ENCODE assay signal across 8 cellular contexts in genomic region chr9:128505414-128505765, GRCh38. TPM values are rescaled to one million over a fixed set of nuclear protein-coding genes. Genes with fewer than 3 reads are reported as not detected.
DNase-seq lines count a peak whose midpoint lies in the region; ATAC-seq and TF ChIP-seq lines count a peak whose summit lies in the region.

No MANE protein-coding gene starts in this region.

- no peaks in the 10 kb centered on the region for H3K27me3 Mint-ChIP-seq in naive thymus-derived CD4-positive, alpha-beta T cell

- POLR2A ChIA-PET in naive thymus-derived CD4-positive, alpha-beta T cell (lab: Charles Lee): interaction anchor here (0.7 to 3.6 kb wide), 14 partner anchors 9 to 219 kb away, joined by 3 to 38 read pairs (median 4); partner anchors contain the start of genes COQ4, ODF2, SPTAN1 and URM1

- peak overlapping the region; percentile 94 for H3K4me2 ChIP-seq in BLaER1

- H3K9ac ChIP-seq in BLaER1: peak overlapping the region; percentile 89

- TF ChIP-seq CTCF in LNCaP clone FGC (IDR thresholded peaks at IDR 0.05; ENCODE audit: control insufficient read depth, extremely low read depth, insufficient read depth) (no peak), coronary artery (IDR thresholded peaks at IDR 0.05) (no peak)

- ATAC-seq in naive thymus-derived CD4-positive, alpha-beta T cell: no peak
- ATAC-seq in GM18867 (IDR thresholded peaks at IDR 0.05; ENCODE audit: unreplicated experiment) (no peak), HG03139 (IDR thresholded peaks at IDR 0.05; ENCODE audit: unreplicated experiment) (no peak)

- peak overlapping the region; percentile 81; the same call in 1 of the 2 replicates for H3K27ac ChIP-seq in BLaER1
- H3K27ac ChIP-seq in coronary artery: peak overlapping the region in 1 of 2 donors; percentile 91
- peak overlapping the region; percentile 92 for H3K27ac ChIP-seq in naive thymus-derived CD4-positive, alpha-beta T cell (ENCODE audit: low read depth, low read length)

- no peaks in the 10 kb centered on the region for H3K27me3 ChIP-seq in BLaER1
- no peaks in the 10 kb centered on the region for H3K27me3 ChIP-seq in naive thymus-derived CD4-positive, alpha-beta T cell (ENCODE audit: control insufficient read depth in 2 of 2, insufficient read depth in 2 of 2, low read length in 2 of 2)

- H3K4me3 ChIP-seq in BLaER1: peak overlapping the region; percentile 87
- peak overlapping the region; percentile 95 for H3K4me3 ChIP-seq in LNCaP clone FGC (ENCODE audit: low read depth, low read length)
- peak overlapping the region; percentile 94 for H3K4me3 ChIP-seq in coronary artery
- H3K4me3 ChIP-seq in naive thymus-derived CD4-positive, alpha-beta T cell (ENCODE audit: low read length): peak overlapping the region; percentile 97

- peaks cover 26% of the 10 kb centered on the region for H3K4me1 ChIP-seq in BLaER1
- peaks cover 8 to 11% of the 10 kb centered on the region in 2 donors for H3K4me1 ChIP-seq in naive thymus-derived CD4-positive, alpha-beta T cell (ENCODE audit: control insufficient read depth in 2 of 2, insufficient read depth in 2 of 2, low read length in 2 of 2)

- intact Hi-C loops in naive thymus-derived CD4-positive, alpha-beta T cell (cut with micrococcal nuclease): loop anchor here (1.0 to 2.0 kb wide), 4 partner anchors 47 to 265 kb away; partner anchors contain the start of genes SPTAN1 (in 1 of the 2) and ZER1 (in 1 of the 2)

- H3K9me3 Mint-ChIP-seq in naive thymus-derived CD4-positive, alpha-beta T cell: no peaks in the 10 kb centered on the region

- CTCF ChIA-PET in naive thymus-derived CD4-positive, alpha-beta T cell (lab: Charles Lee): interaction anchor here (1.0 kb wide), 1 partner anchor 179 kb away, joined by 4 read pairs; no protein-coding TSS in a partner anchor

- H3K4me3 Mint-ChIP-seq in naive thymus-derived CD4-positive, alpha-beta T cell: peak overlapping the region; percentile 92 to 100 (median 99)

- H3K4me1 Mint-ChIP-seq in naive thymus-derived CD4-positive, alpha-beta T cell: peaks cover 0 to 38% (median 34%) of the 10 kb centered on the region in 7 donors

- H3K27ac Mint-ChIP-seq in naive thymus-derived CD4-positive, alpha-beta T cell: peak overlapping the region; percentile 82 to 100 (median 99)

- H3K36me3 ChIP-seq in BLaER1: peaks cover 63% of the 10 kb centered on the region
- H3K36me3 ChIP-seq in naive thymus-derived CD4-positive, alpha-beta T cell (ENCODE audit: control insufficient read depth in 2 of 3, insufficient read depth in 3 of 3, low read length in 3 of 3): peaks cover 0 to 35% (median 0%) of the 10 kb centered on the region in 3 experiments

- peaks cover 4% of the 10 kb centered on the region; the same call in 1 of the 2 replicates for H3K9me3 ChIP-seq in BLaER1
- H3K9me3 ChIP-seq in naive thymus-derived CD4-positive, alpha-beta T cell (ENCODE audit: control insufficient read depth in 2 of 3, low read length in 3 of 3): no peaks in the 10 kb centered on the region

- peaks cover 0 to 26% (median 16%) of the 10 kb centered on the region in 5 donors for H3K36me3 Mint-ChIP-seq in naive thymus-derived CD4-positive, alpha-beta T cell

- DNase-seq in LNCaP clone FGC (ENCODE audit: low read depth): no peak
- DNase-seq in coronary artery (ENCODE audit: low spot score): no peak
- no peak for DNase-seq in naive thymus-derived CD4-positive, alpha-beta T cell
- no peak for DNase-seq in SW 1271 (lab: John Stamatoyannopoulos, UW)
- no peak for DNase-seq in NK-92 treated with Interleukin-12 subunit alpha and Interleukin-12 subunit beta, amount 100 ng/mL, for 24 hours (lab: John Stamatoyannopoulos, UW)

- H4K20me1 ChIP-seq in BLaER1: peaks cover 12% of the 10 kb centered on the region

RNA-seq across cellular contexts. Expression of gene GLE1, which starts 0.9 kb away (rescaled TPM):
- 10 to 100 TPM; 14.2 to 46.5 (median 30.5) TPM for total RNA-seq in naive thymus-derived CD4-positive, alpha-beta T cell
- polyA plus RNA-seq in naive thymus-derived CD4-positive, alpha-beta T cell: 10 to 100 TPM; 21.2 to 34.5 TPM

RNA-seq across cellular contexts. Expression of gene SPTAN1, which starts 47.0 kb away (rescaled TPM):
- total RNA-seq in naive thymus-derived CD4-positive, alpha-beta T cell: 100 to 1,000 TPM; 336 to 433 (median 375) TPM
- 100 to 1,000 TPM in 1 of 2 donors, 10 to 100 TPM in 1; 46.6 to 156 TPM for polyA plus RNA-seq in naive thymus-derived CD4-positive, alpha-beta T cell

RNA-seq across cellular contexts. Expression of gene ODF2, which starts 49.6 kb away (rescaled TPM):
- total RNA-seq in naive thymus-derived CD4-positive, alpha-beta T cell: 10 to 100 TPM; 25.0 to 52.8 (median 30.2) TPM
- polyA plus RNA-seq in naive thymus-derived CD4-positive, alpha-beta T cell: 10 to 100 TPM; 15.7 to 28.8 TPM
